In the genomic region with DNA sequence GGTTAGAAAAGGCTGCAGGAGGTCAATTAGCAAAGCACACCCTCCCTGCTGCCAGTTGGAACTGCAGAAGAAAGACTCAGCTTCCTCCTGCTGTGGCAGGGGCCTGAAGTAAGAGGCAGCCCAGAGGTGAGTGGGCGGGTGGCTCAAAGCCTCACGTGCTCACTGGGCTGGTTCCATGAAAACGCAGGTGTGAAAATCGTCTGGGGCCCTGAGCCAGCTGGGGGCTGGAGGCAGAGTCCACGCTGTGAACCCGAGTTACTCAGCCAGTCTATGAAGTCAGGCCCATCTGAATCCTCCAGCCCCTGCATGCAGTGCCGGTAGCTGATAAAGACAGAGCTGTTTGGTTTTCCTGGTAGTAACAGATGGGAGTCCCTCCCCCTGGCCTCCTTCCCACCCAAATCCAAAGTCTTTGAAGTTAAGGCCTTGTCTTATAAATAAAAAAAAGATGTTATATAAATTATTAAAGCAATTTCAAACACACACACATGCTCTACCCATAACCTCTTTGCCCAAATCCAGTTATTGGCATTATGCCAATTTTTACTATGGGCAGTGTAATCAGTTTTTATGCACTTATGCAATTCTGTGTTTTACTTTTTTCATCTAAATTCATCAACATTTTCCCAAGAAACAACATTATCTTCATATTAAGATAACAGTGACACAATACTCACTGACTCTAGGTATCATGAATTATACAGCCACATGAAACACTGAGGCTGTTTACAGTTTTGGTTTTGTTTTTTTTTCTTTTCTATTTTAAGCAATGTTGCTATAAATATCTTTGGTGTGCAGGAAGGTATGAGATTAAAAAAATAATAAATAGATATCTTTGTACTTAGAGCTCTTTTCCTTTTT, we compare ENCODE assay signal across 8 cellular contexts. TPM values are rescaled to one million over a fixed set of nuclear protein-coding genes. Genes with fewer than 3 reads are reported as not detected.
DNase-seq lines count a peak whose midpoint lies in the region; ATAC-seq and TF ChIP-seq lines count a peak whose summit lies in the region.

No MANE protein-coding gene starts in this region.

- intact Hi-C loops in spleen (cut with DNase I; ENCODE audit: low total_unique reads) = no loop called here

- H3K9me3 ChIP-seq in right atrium auricular region = no peaks in the 10 kb centered on the region
- H3K9me3 ChIP-seq in spleen = no peaks in the 10 kb centered on the region

- no peaks in the 10 kb centered on the region for H3K9me3 Mint-ChIP-seq in activated naive CD4-positive, alpha-beta T cell treated with anti-CD3 and anti-CD28 coated beads, Interleukin-2, amount 50 U/mL, for 24 hours

- TF ChIP-seq POLR2A in spleen (IDR thresholded peaks at IDR 0.05) = no peak

- H3K27me3 ChIP-seq in right atrium auricular region (no peaks in the 10 kb centered on the region), spleen (replicated peaks in 1 of 7) (no peaks in the 10 kb centered on the region)

- DNase-seq in DMS 273 (lab: John Stamatoyannopoulos, UW; ENCODE audit: unreplicated experiment) (peak; percentile 94), RPMI8226 (peak; percentile 92), right atrium auricular region (ENCODE audit: low spot score) (no peak), spleen (peak; percentile 89), NCI-H446 treated with DMSO at 0.1 percent for 48 hours (lab: John Stamatoyannopoulos, UW) (no peak)

- no peak overlapping the region for H3K4me3 ChIP-seq in right atrium auricular region
- H3K4me3 ChIP-seq in spleen = peak overlapping the region in 1 of 8 donors; percentile 36

- H3K36me3 ChIP-seq in right atrium auricular region (no peaks in the 10 kb centered on the region), spleen (no peaks in the 10 kb centered on the region)

- TF ChIP-seq CTCF in right atrium auricular region (IDR thresholded peaks at IDR 0.05) (no peak), spleen (IDR thresholded peaks at IDR 0.05 in 8 of 11, conservative IDR thresholded peaks at IDR 0.05 in 3 of 11) (peak in 2 of 11 experiments; percentile 14 to 23)

- H3K27me3 Mint-ChIP-seq in activated naive CD4-positive, alpha-beta T cell treated with anti-CD3 and anti-CD28 coated beads, Interleukin-2, amount 50 U/mL, for 24 hours = no peaks in the 10 kb centered on the region

- peak overlapping the region; percentile 70 for H3K4me3 Mint-ChIP-seq in activated naive CD4-positive, alpha-beta T cell treated with anti-CD3 and anti-CD28 coated beads, Interleukin-2, amount 50 U/mL, for 24 hours

- peaks cover 76% of the 10 kb centered on the region for H3K4me1 Mint-ChIP-seq in activated naive CD4-positive, alpha-beta T cell treated with anti-CD3 and anti-CD28 coated beads, Interleukin-2, amount 50 U/mL, for 24 hours

- H3K27ac ChIP-seq in right atrium auricular region (peak overlapping the region; percentile 72 to 83), spleen (peak overlapping the region; percentile 55 to 83 (median 77))

- peak; percentile 52 for ATAC-seq in GM19397 (IDR thresholded peaks at IDR 0.05; ENCODE audit: unreplicated experiment)
- peak; percentile 42 for ATAC-seq in HG03520 (IDR thresholded peaks at IDR 0.05; ENCODE audit: unreplicated experiment)

- H3K36me3 Mint-ChIP-seq in activated naive CD4-positive, alpha-beta T cell treated with anti-CD3 and anti-CD28 coated beads, Interleukin-2, amount 50 U/mL, for 24 hours = peaks cover 2% of the 10 kb centered on the region

- 0 to 12% (median 9%) methylated on average over 3 to 7 of the region's 7 CpGs for WGBS in spleen, 5 donors

- peak overlapping the region; percentile 97 for H3K27ac Mint-ChIP-seq in activated naive CD4-positive, alpha-beta T cell treated with anti-CD3 and anti-CD28 coated beads, Interleukin-2, amount 50 U/mL, for 24 hours

- H3K4me1 ChIP-seq in right atrium auricular region = peaks cover 0 to 91% of the 10 kb centered on the region in 2 donors
- peaks cover 70 to 100% (median 97%) of the 10 kb centered on the region in 6 donors for H3K4me1 ChIP-seq in spleen

RNA-seq across cellular contexts. Expression of gene PNMA1, which starts 57.9 kb away (rescaled TPM):
- 10 to 100 TPM; 17.1 to 18.3 TPM for total RNA-seq in right atrium auricular region
- 10 to 100 TPM; 21.1 to 31.8 (median 25.4) TPM for total RNA-seq in spleen
- polyA plus RNA-seq in spleen = 10 to 100 TPM; 13.1 to 19.8 (median 13.8) TPM

Comparison
In these comparisons a context has a peak if more than half of its experiments do, and no peak if none do; other contexts are left out.
1. DNase-seq: peak in DMS 273 (single experiment), RPMI8226 (single experiment) and spleen (single experiment); none in right atrium auricular region (single experiment) and NCI-H446 treated with DMSO at 0.1 percent for 48 hours (single experiment).